In the genomic region with DNA sequence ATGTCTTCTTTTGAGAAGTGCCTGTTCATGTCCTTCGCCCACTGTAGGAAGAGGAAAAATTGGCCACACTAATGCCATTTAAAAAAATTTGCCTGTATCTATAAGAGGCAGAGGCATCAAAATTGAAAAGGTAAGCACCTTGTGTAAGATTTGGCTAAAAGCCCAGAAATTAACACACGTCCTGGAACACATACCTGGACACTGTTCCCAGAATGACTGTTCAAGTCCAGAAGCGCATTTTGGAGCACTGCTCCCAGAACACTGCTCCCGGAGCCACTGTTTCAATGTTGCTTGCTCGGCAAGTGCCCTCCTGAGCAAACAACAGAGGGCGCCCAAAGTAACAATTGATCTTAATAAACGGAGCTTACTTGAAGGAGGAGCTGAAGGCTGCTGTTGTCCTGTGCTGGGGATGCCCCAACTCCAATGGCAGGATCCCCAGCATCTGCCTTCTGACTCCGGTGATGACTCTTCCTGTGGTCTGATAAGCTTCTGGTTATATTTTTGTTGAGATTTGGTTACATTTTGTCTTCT, we compare ENCODE assay signal across 1 cellular context.
TF ChIP-seq lines count a peak whose summit lies in the region.

No MANE protein-coding gene starts in this region.

TF ChIP-seq in HepG2, 621 proteins besides CTCF, POLR2A, EP300 and RAD21:
- TF ChIP-seq, protein P1, sequence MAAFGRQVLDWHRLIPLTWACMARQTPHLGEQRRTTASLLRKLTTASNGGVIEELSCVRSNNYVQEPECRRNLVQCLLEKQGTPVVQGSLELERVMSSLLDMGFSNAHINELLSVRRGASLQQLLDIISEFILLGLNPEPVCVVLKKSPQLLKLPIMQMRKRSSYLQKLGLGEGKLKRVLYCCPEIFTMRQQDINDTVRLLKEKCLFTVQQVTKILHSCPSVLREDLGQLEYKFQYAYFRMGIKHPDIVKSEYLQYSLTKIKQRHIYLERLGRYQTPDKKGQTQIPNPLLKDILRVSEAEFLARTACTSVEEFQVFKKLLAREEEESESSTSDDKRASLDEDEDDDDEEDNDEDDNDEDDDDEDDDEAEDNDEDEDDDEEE (CRISPR knock-in tag; IDR thresholded peaks at IDR 0.05): no peak
- TF ChIP-seq ZNF530 (CRISPR knock-in tag; IDR thresholded peaks at IDR 0.05; ENCODE audit: low read depth): no peak
- no peak for TF ChIP-seq ZNF503 (CRISPR knock-in tag; IDR thresholded peaks at IDR 0.05)
- no peak for TF ChIP-seq ELF1 (CRISPR knock-in tag; IDR thresholded peaks at IDR 0.05)
- TF ChIP-seq CBX1 (IDR thresholded peaks at IDR 0.05; ENCODE audit: low read depth): no peak
- TF ChIP-seq STAT5B (CRISPR knock-in tag; IDR thresholded peaks at IDR 0.05): no peak
- no peak for TF ChIP-seq ZNF207 (IDR thresholded peaks at IDR 0.05; ENCODE audit: borderline replicate concordance)
- TF ChIP-seq AKAP8 (CRISPR knock-in tag; IDR thresholded peaks at IDR 0.05): no peak
- no peak for TF ChIP-seq CREB1 (IDR thresholded peaks at IDR 0.05)
- TF ChIP-seq CREB1 (CRISPR knock-in tag; IDR thresholded peaks at IDR 0.05): no peak
- no peak for TF ChIP-seq CENPT (CRISPR knock-in tag; IDR thresholded peaks at IDR 0.05; ENCODE audit: low read depth)
- no peak for TF ChIP-seq ZNF550 (CRISPR knock-in tag; IDR thresholded peaks at IDR 0.05; ENCODE audit: borderline replicate concordance)
- TF ChIP-seq, protein P2, sequence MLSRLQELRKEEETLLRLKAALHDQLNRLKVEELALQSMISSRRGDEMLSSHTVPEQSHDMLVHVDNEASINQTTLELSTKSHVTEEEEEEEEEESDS (CRISPR knock-in tag; IDR thresholded peaks at IDR 0.05; ENCODE audit: borderline replicate concordance): no peak
- TF ChIP-seq HDAC1 (CRISPR knock-in tag; IDR thresholded peaks at IDR 0.05): no peak
- no peak for TF ChIP-seq ZIK1 (CRISPR knock-in tag; IDR thresholded peaks at IDR 0.05; ENCODE audit: borderline replicate concordance, low read depth)
- TF ChIP-seq, protein P3, sequence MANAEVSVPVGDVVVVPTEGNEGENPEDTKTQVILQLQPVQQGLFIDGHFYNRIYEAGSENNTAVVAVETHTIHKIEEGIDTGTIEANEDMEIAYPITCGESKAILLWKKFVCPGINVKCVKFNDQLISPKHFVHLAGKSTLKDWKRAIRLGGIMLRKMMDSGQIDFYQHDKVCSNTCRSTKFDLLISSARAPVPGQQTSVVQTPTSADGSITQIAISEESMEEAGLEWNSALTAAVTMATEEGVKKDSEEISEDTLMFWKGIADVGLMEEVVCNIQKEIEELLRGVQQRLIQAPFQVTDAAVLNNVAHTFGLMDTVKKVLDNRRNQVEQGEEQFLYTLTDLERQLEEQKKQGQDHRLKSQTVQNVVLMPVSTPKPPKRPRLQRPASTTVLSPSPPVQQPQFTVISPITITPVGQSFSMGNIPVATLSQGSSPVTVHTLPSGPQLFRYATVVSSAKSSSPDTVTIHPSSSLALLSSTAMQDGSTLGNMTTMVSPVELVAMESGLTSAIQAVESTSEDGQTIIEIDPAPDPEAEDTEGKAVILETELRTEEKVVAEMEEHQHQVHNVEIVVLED (CRISPR knock-in tag; IDR thresholded peaks at IDR 0.05; ENCODE audit: borderline replicate concordance): no peak
- TF ChIP-seq TCF7L2 (IDR thresholded peaks at IDR 0.05; ENCODE audit: low read depth, low read length): no peak
- no peak for TF ChIP-seq SNAPC2 (CRISPR knock-in tag; IDR thresholded peaks at IDR 0.05)
- no peak for TF ChIP-seq FLYWCH1 (CRISPR knock-in tag; IDR thresholded peaks at IDR 0.05)
